ENCODE assay signal across 8 cellular contexts in genomic region chr11:67373916-67374570, GRCh38.
DNase-seq lines count a peak whose midpoint lies in the region; ATAC-seq and TF ChIP-seq lines count a peak whose summit lies in the region.

No MANE protein-coding gene starts in this region.

- no peak overlapping the region for H2AFZ ChIP-seq in ACC112 (ENCODE audit: low read length, unreplicated experiment)
- peak overlapping the region; percentile 18 for H2AFZ ChIP-seq in neuron (ENCODE audit: low read depth, low read length)

- DNase-seq in GM12865 (ENCODE audit: low read depth) = peak; percentile 60
- peak; percentile 56 for DNase-seq in NCI-H69 (lab: John Stamatoyannopoulos, UW)
- DNase-seq in activated effector memory CD4-positive, alpha-beta T cell treated with Interleukin-2 at 50 U/mL for 16 hours = peak; percentile 35
- DNase-seq in foreskin melanocyte = peak; percentile 69

- no peaks in the 10 kb centered on the region for H3K36me3 ChIP-seq in ACC112 (ENCODE audit: insufficient read depth, low read length)
- H3K36me3 ChIP-seq in neuron (ENCODE audit: insufficient read depth, low read length) = no peaks in the 10 kb centered on the region

- H3K27ac ChIP-seq in ACC112 (ENCODE audit: low read depth, low read length) = peak overlapping the region; percentile 99

- TF ChIP-seq CTCF in GM12865 (IDR thresholded peaks at IDR 0.05; ENCODE audit: insufficient read depth, low read depth, low read length, missing control alignments) = peak; percentile 47

- H3K4me3 ChIP-seq in ACC112 (ENCODE audit: low read depth, low read length) (peak overlapping the region; percentile 95), GM12865 (ENCODE audit: low read depth, low read length) (peak overlapping the region; percentile 50), neuron (ENCODE audit: low read length) (peak overlapping the region; percentile 55)

- no peak for ATAC-seq in GM21360 (IDR thresholded peaks at IDR 0.05; ENCODE audit: unreplicated experiment)
- no peak for ATAC-seq in HG02981 (IDR thresholded peaks at IDR 0.05; ENCODE audit: unreplicated experiment)

- H3K4me1 ChIP-seq in ACC112 (ENCODE audit: control insufficient read depth, insufficient read depth, low read length, unreplicated experiment) (peaks cover 64% of the 10 kb centered on the region), neuron (ENCODE audit: insufficient read depth, low read length) (peaks cover 48% of the 10 kb centered on the region)

- H3K79me2 ChIP-seq in ACC112 (ENCODE audit: control insufficient read depth, insufficient read depth, low read length, unreplicated experiment) = peaks cover 42% of the 10 kb centered on the region

- no peaks in the 10 kb centered on the region for H3K9me3 ChIP-seq in neuron (ENCODE audit: low read length)

- H3K27me3 ChIP-seq in ACC112 (ENCODE audit: insufficient read depth, low read length) (no peaks in the 10 kb centered on the region), neuron (ENCODE audit: insufficient read depth, low read length) (no peaks in the 10 kb centered on the region)
